In genomic region chr2:26770986-26771586, GRCh38 we compare ENCODE assay signal across 9 cellular contexts. TPM values are rescaled to one million over a fixed set of nuclear protein-coding genes. Genes with fewer than 3 reads are reported as not detected.
A peak's percentile ranks its signal among the peaks of the same experiment; 100 is the strongest.
DNase-seq lines count a peak whose midpoint lies in the region; ATAC-seq, FAIRE-seq and TF ChIP-seq lines count a peak whose summit lies in the region.
"Had no signal": no experiment of that assay in that cellular context is flagged by ENCODE, and none has a peak within 500 bp of the region (broad histone marks: within the 10 kb centered on the region; RNA-seq: fewer than 3 reads in every experiment).

No MANE protein-coding gene starts in this region.

- H3K9me3 Mint-ChIP-seq in chondrocyte (ENCODE audit: low read depth): no peaks in the 10 kb centered on the region

- peaks cover 3% of the 10 kb centered on the region; the same call in 1 of the 2 replicates for H4K20me1 ChIP-seq in HepG2 (ENCODE audit: insufficient read depth, low read length)

- no peak overlapping the region for H2AFZ ChIP-seq in HepG2 (ENCODE audit: low read length)

- H3K9me3 ChIP-seq in Panc1 (ENCODE audit: control insufficient read depth, insufficient read depth, low read depth, low read length) (no peaks in the 10 kb centered on the region), HepG2 (ENCODE audit: low read length) (no peaks in the 10 kb centered on the region)

- CTCF ChIA-PET in Panc1 (lab: Charles Lee): no interaction called here
- CTCF ChIA-PET in HepG2 (lab: Yijun Ruan, JAX; ENCODE audit: low intra/inter-chr PET ratio, low total read pairs): interaction anchor here (1.4 kb wide), 1 partner anchor 26 kb away, joined by 4 read pairs; no protein-coding TSS in a partner anchor

- no peaks in the 10 kb centered on the region for H3K27me3 Mint-ChIP-seq in chondrocyte (ENCODE audit: low read depth)

- DNase-seq in DMS 273 (lab: John Stamatoyannopoulos, UW; ENCODE audit: unreplicated experiment) (peak; percentile 76), DMS 273 treated with DMSO at 0.1 percent for 48 hours (lab: John Stamatoyannopoulos, UW) (no peak), Panc1 (ENCODE audit: low read depth, low spot score) (no peak), chondrocyte (ENCODE audit: low spot score) (peak; percentile 65), HepG2 (ENCODE audit: low spot score) (peak; percentile 62), NCI-H345 treated with DMSO at 0.1 percent for 48 hours (lab: John Stamatoyannopoulos, UW; ENCODE audit: unreplicated experiment) (no peak)

- H3K27me3 ChIP-seq in Panc1 (ENCODE audit: control insufficient read depth, insufficient read depth, low read length) (no peaks in the 10 kb centered on the region), HepG2 (ENCODE audit: control insufficient read depth in 1 of 2, insufficient read depth in 2 of 2, low read length in 2 of 2) (no peaks in the 10 kb centered on the region)

- H3K4me2 ChIP-seq in HepG2 (ENCODE audit: low read depth, low read length): no peak overlapping the region

- in situ Hi-C loops in Panc1 (cut with HindIII; ENCODE audit: low pct_unique_long_range_greater_than_20kb, low sequenced_read_pairs) (no loop called here), HepG2 (cut with HindIII; ENCODE audit: extremely low pct_ligation_motif_present, low pct_unique_long_range_greater_than_20kb) (no loop called here)

- TF ChIP-seq POLR2A in HepG2 (IDR thresholded peaks at IDR 0.05; ENCODE audit: insufficient read depth in 1 of 2, low read depth in 2 of 2, low read length in 2 of 2): no peak

- ATAC-seq in Panc1 (peak; percentile 59), HepG2 (peak; percentile 71), HG03175 (IDR thresholded peaks at IDR 0.05; ENCODE audit: unreplicated experiment) (no peak)

- BruUV-seq in Panc1 (replicated peaks; lab: Mats Ljungman, UMichigan): no TSS peak
- BruUV-seq in HepG2 (replicated peaks; lab: Mats Ljungman, UMichigan): no TSS peak

- H3K4me3 ChIP-seq in Panc1 (ENCODE audit: low read depth in 2 of 2, low read length in 2 of 2): no peak overlapping the region
- no peak overlapping the region for H3K4me3 ChIP-seq in HepG2 (replicated peaks in 1 of 3; ENCODE audit: insufficient read depth in 1 of 3, low read depth in 2 of 3, low read length in 3 of 3)

- TF ChIP-seq CTCF in Panc1 (IDR thresholded peaks at IDR 0.05) (no peak), chondrocyte (IDR thresholded peaks at IDR 0.05) (peak; percentile 64), HepG2 (CRISPR knock-in tag; IDR thresholded peaks at IDR 0.05) (peak; percentile 45)

- H3K27ac Mint-ChIP-seq in chondrocyte (ENCODE audit: unreplicated experiment): peak overlapping the region; percentile 89

- intact Hi-C loops in Panc1 (cut with micrococcal nuclease; ENCODE audit: unreplicated experiment): no loop called here
- intact Hi-C loops in HepG2 (cut with micrococcal nuclease; ENCODE audit: unreplicated experiment): no loop called here

- H3K9ac ChIP-seq in HepG2 (ENCODE audit: insufficient read depth, low read depth, low read length): no peak overlapping the region

- peaks cover 7% of the 10 kb centered on the region for H3K36me3 Mint-ChIP-seq in chondrocyte (ENCODE audit: low read depth)

- H3K4me1 Mint-ChIP-seq in chondrocyte (ENCODE audit: low read depth): peaks cover 53% of the 10 kb centered on the region

- H3K36me3 ChIP-seq in Panc1 (ENCODE audit: control insufficient read depth, insufficient read depth, low read length) (no peaks in the 10 kb centered on the region; the same call in 1 of the 2 replicates), HepG2 (replicated peaks in 1 of 2; ENCODE audit: control insufficient read depth in 1 of 2, insufficient read depth in 2 of 2, low read length in 2 of 2) (peaks cover 13 to 22% of the 10 kb centered on the region in 2 experiments; a peak in 4 of 5 replicates)

- WGBS in HepG2 (ENCODE audit: low lambda C conversion rate): 84% methylated on average over 6 of the region's 6 CpGs

- no peak overlapping the region for H3K4me3 Mint-ChIP-seq in chondrocyte (ENCODE audit: unreplicated experiment)

- peaks cover 59% of the 10 kb centered on the region for H3K4me1 ChIP-seq in Panc1 (ENCODE audit: control insufficient read depth, insufficient read depth, low read length)
- peaks cover 28% of the 10 kb centered on the region for H3K4me1 ChIP-seq in HepG2 (ENCODE audit: insufficient read depth, low read length)

- TF ChIP-seq EP300 in HepG2 (IDR thresholded peaks at IDR 0.05; ENCODE audit: low read depth in 2 of 2, low read length in 2 of 2) (no peak), HepG2 (CRISPR knock-in tag; IDR thresholded peaks at IDR 0.05; ENCODE audit: borderline replicate concordance) (no peak)

- 0 out of 2 replicates have a peak, but pooled peaks have one; percentile 27 for TF ChIP-seq RAD21 in HepG2 (CRISPR knock-in tag; IDR thresholded peaks at IDR 0.05)

- H3K27ac ChIP-seq in Panc1 (ENCODE audit: low read length): peak overlapping the region; percentile 86
- H3K27ac ChIP-seq in HepG2 (ENCODE audit: extremely low read length, insufficient read depth, low read length): no peak overlapping the region
- H3K27ac ChIP-seq in temporal lobe (ENCODE audit: low read depth, low read length): peak overlapping the region; percentile 88

- peaks cover 11% of the 10 kb centered on the region for H3K79me2 ChIP-seq in HepG2 (ENCODE audit: insufficient read depth, low read length)

- POLR2A ChIA-PET in Panc1 (lab: Charles Lee): interaction anchor here (0.7 kb wide), 1 partner anchor 1097 kb away, joined by 3 read pairs; no protein-coding TSS in a partner anchor
- POLR2A ChIA-PET in HepG2 (lab: Yijun Ruan, JAX): interaction anchor here (1.0 kb wide), 1 partner anchor 12 kb away, joined by 5 read pairs; no protein-coding TSS in a partner anchor

- no peak for FAIRE-seq in HepG2 (lab: Jason Lieb, UNC)
- FAIRE-seq: A204.1 had no signal

TF ChIP-seq in HepG2, 621 proteins besides CTCF, POLR2A, EP300 and RAD21 (continues in another document):
- peak; percentile 41; the same call in 1 of the 2 replicates for TF ChIP-seq SMC3 (IDR thresholded peaks at IDR 0.05; ENCODE audit: low read length)
- TF ChIP-seq RBAK (CRISPR knock-in tag; IDR thresholded peaks at IDR 0.05): no peak
- TF ChIP-seq ZNF232 (CRISPR knock-in tag; IDR thresholded peaks at IDR 0.05; ENCODE audit: borderline replicate concordance): peak; percentile 37; the same call in 1 of the 2 replicates

RNA-seq across cellular contexts. Expression of gene SLC35F6, which starts 7.0 kb away (rescaled TPM):
- total RNA-seq in Panc1 (2021; ENCODE audit: unreplicated experiment) (67.3 TPM), chondrocyte (35.5 to 48.4 TPM (median 46.1 TPM) in 3 replicates), HepG2 (2016; rRNA removed; fragmentation: Illumina TruSeq; extraction: Trizol) (11.8 and 21.2 TPM in 2 replicates), temporal lobe (11.1 TPM)
- polyA plus RNA-seq in Panc1 (2012; ENCODE audit: insufficient read length): 49.4 TPM
- 3.5 and 3.7 TPM in 2 replicates for total RNA-seq in HepG2 (2016; cell fraction: cytosol; rRNA removed; fragmentation: Illumina TruSeq; extraction: Trizol; ENCODE audit: low read depth)
- total RNA-seq in HepG2 (2016; cell fraction: insoluble cytoplasmic fraction; rRNA removed; fragmentation: Illumina TruSeq; extraction: Trizol): 9.9 and 20.3 TPM in 2 replicates
- total RNA-seq in HepG2 (2016; cell fraction: membrane; rRNA removed; fragmentation: Illumina TruSeq; extraction: Trizol): 14.2 and 15.5 TPM in 2 replicates
- total RNA-seq in HepG2 (2016; cell fraction: nucleus; rRNA removed; fragmentation: Illumina TruSeq; extraction: Trizol): 19.3 and 24.0 TPM in 2 replicates
- polyA plus RNA-seq in HepG2 (2011; rRNA removed): 15.2 and 19.2 TPM in 2 replicates
- polyA plus RNA-seq in HepG2 (2011; cell fraction: cytosol; rRNA removed): 16.7 and 16.8 TPM in 2 replicates
- 12.0 and 12.7 TPM in 2 replicates for polyA plus RNA-seq in HepG2 (2011; cell fraction: nucleus; rRNA removed)
- polyA plus RNA-seq in HepG2 (2012): 7.1 and 9.5 TPM in 2 replicates
- 2.7 and 3.6 TPM in 2 replicates for polyA plus RNA-seq in HepG2 (2016; cell fraction: cytosol; fragmentation: Illumina TruSeq; extraction: Trizol; ENCODE audit: low read depth)
- 7.6 and 11.6 TPM in 2 replicates for polyA plus RNA-seq in HepG2 (2016; cell fraction: insoluble cytoplasmic fraction; fragmentation: Illumina TruSeq; extraction: Trizol; ENCODE audit: low read depth)
- 8.6 and 8.7 TPM in 2 replicates for polyA plus RNA-seq in HepG2 (2016; cell fraction: membrane; fragmentation: Illumina TruSeq; extraction: Trizol; ENCODE audit: low read depth)
- polyA plus RNA-seq in HepG2 (2016; cell fraction: nucleus; fragmentation: Illumina TruSeq; extraction: Trizol; ENCODE audit: insufficient read depth, low read depth): 26.2 and 26.3 TPM in 2 replicates
- 75.6 and 115 TPM in 2 replicates for polyA minus RNA-seq in HepG2 (2011; rRNA and poly(A)+ RNA removed; ENCODE audit: low replicate concordance)
- polyA minus RNA-seq in HepG2 (2011; cell fraction: cytosol; rRNA and poly(A)+ RNA removed): 19.2 and 22.7 TPM in 2 replicates
- polyA minus RNA-seq in HepG2 (2011; cell fraction: nucleus; rRNA and poly(A)+ RNA removed): 13.9 and 16.2 TPM in 2 replicates

RNA-seq across cellular contexts. Expression of gene CENPA, which starts 14.8 kb away (rescaled TPM):
- total RNA-seq in Panc1 (2021; ENCODE audit: unreplicated experiment) (55.0 TPM), chondrocyte (2.6 to 6.2 TPM (median 4.6 TPM) in 3 replicates), HepG2 (2016; rRNA removed; fragmentation: Illumina TruSeq; extraction: Trizol) (38.5 and 45.8 TPM in 2 replicates), temporal lobe (1.2 TPM)
- 14.4 TPM for polyA plus RNA-seq in Panc1 (2012; ENCODE audit: insufficient read length)
- 27.1 and 37.2 TPM in 2 replicates for total RNA-seq in HepG2 (2016; cell fraction: cytosol; rRNA removed; fragmentation: Illumina TruSeq; extraction: Trizol; ENCODE audit: low read depth)
- 39.2 and 39.7 TPM in 2 replicates for total RNA-seq in HepG2 (2016; cell fraction: insoluble cytoplasmic fraction; rRNA removed; fragmentation: Illumina TruSeq; extraction: Trizol)
- 50.6 and 55.2 TPM in 2 replicates for total RNA-seq in HepG2 (2016; cell fraction: membrane; rRNA removed; fragmentation: Illumina TruSeq; extraction: Trizol)
- 16.6 and 16.9 TPM in 2 replicates for total RNA-seq in HepG2 (2016; cell fraction: nucleus; rRNA removed; fragmentation: Illumina TruSeq; extraction: Trizol)
- polyA plus RNA-seq in HepG2 (2011; rRNA removed): 19.6 and 28.5 TPM in 2 replicates
- polyA plus RNA-seq in HepG2 (2011; cell fraction: cytosol; rRNA removed): 18.7 and 25.1 TPM in 2 replicates
- 8.8 and 11.8 TPM in 2 replicates for polyA plus RNA-seq in HepG2 (2011; cell fraction: nucleus; rRNA removed)
- polyA plus RNA-seq in HepG2 (2012): 10.6 and 18.8 TPM in 2 replicates
- 28.0 and 40.7 TPM in 2 replicates for polyA plus RNA-seq in HepG2 (2016; cell fraction: cytosol; fragmentation: Illumina TruSeq; extraction: Trizol; ENCODE audit: low read depth)
- polyA plus RNA-seq in HepG2 (2016; cell fraction: insoluble cytoplasmic fraction; fragmentation: Illumina TruSeq; extraction: Trizol; ENCODE audit: low read depth): 52.5 and 56.7 TPM in 2 replicates
- 39.4 and 51.0 TPM in 2 replicates for polyA plus RNA-seq in HepG2 (2016; cell fraction: membrane; fragmentation: Illumina TruSeq; extraction: Trizol; ENCODE audit: low read depth)
- 36.5 and 39.2 TPM in 2 replicates for polyA plus RNA-seq in HepG2 (2016; cell fraction: nucleus; fragmentation: Illumina TruSeq; extraction: Trizol; ENCODE audit: insufficient read depth, low read depth)
- 18.6 and 61.4 TPM in 2 replicates for polyA minus RNA-seq in HepG2 (2011; rRNA and poly(A)+ RNA removed; ENCODE audit: low replicate concordance)
- polyA minus RNA-seq in HepG2 (2011; cell fraction: cytosol; rRNA and poly(A)+ RNA removed): 6.7 and 8.0 TPM in 2 replicates
- 9.1 and 11.3 TPM in 2 replicates for polyA minus RNA-seq in HepG2 (2011; cell fraction: nucleus; rRNA and poly(A)+ RNA removed)

Comparison
In these comparisons a context has a peak if more than half of its experiments do, and no peak if none do; other contexts are left out.
1. DNase-seq: peak in DMS 273 (single experiment), chondrocyte (single experiment) and HepG2 (single experiment); none in DMS 273 treated with DMSO at 0.1 percent for 48 hours (single experiment), Panc1 (single experiment) and NCI-H345 treated with DMSO at 0.1 percent for 48 hours (single experiment).